ENCODE assay signal across 15 cellular contexts in the genomic region with DNA sequence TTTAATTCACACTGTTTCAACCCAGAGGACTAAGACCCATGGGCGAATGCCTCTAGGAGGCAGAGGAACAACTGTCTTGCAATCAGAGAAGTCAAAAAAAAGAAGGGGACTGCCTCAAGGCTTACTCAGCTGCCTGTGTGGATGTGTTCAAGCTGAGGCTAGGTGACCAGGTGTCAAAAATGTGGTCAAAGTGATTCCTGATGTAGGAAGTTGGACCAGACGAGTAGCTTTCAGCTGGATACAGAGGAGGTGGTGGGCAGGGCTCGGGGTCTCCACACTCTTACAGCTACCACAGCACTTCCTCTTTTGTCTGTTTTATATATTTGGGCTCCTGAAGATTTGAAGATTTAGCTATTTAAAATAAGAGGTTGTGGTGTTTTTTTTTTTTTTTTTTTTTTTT. TPM values are rescaled to one million over a fixed set of nuclear protein-coding genes. Genes with fewer than 3 reads are reported as not detected.
DNase-seq lines count a peak whose midpoint lies in the region; ATAC-seq and TF ChIP-seq lines count a peak whose summit lies in the region.
"Had no signal": no experiment of that assay in that cellular context is flagged by ENCODE, and none has a peak within 500 bp of the region (broad histone marks: within the 10 kb centered on the region; RNA-seq: fewer than 3 reads in every experiment).

No MANE protein-coding gene starts in this region.

- peak; percentile 29 for DNase-seq in activated CD4-positive, alpha-beta T cell treated with anti-CD3 and anti-CD28 coated beads for 48 hours
- DNase-seq in activated CD4-positive, alpha-beta T cell treated with anti-CD3 and anti-CD28 coated beads for 1 hour = no peak
- peak; percentile 18 for DNase-seq in activated naive CD8-positive, alpha-beta T cell treated with anti-CD3 and anti-CD28 coated beads for 36 hours
- peak in 1 of 2 donors; percentile 80 for DNase-seq in stimulated activated effector memory CD8-positive, alpha-beta T cell treated with anti-CD3 and anti-CD28 coated beads, Interleukin-12 subunit alpha, Interleukin-12 subunit beta, amount 100 ng/mL, for 72 hours (ENCODE audit: low spot score in 2 of 2)
- DNase-seq in NCI-H187 (lab: John Stamatoyannopoulos, UW) (no peak), DMS79 (lab: John Stamatoyannopoulos, UW) (no peak), HCEC 1CT (no peak)
- DNase-seq: adrenal gland, DMS 273 treated with DMSO at 0.1 percent for 48 hours, gastrocnemius medialis, mammary epithelial cell, NCI-H1694, NCI-H524 treated with DMSO at 0.1 percent for 48 hours had no signal

- H3K36me3 Mint-ChIP-seq in activated naive CD8-positive, alpha-beta T cell treated with anti-CD3 and anti-CD28 coated beads for 36 hours = no peaks in the 10 kb centered on the region
- H3K36me3 Mint-ChIP-seq in stimulated activated effector memory CD8-positive, alpha-beta T cell treated with anti-CD3 and anti-CD28 coated beads, Interleukin-12 subunit alpha, Interleukin-12 subunit beta, amount 100 ng/mL, for 72 hours = peaks cover 13% of the 10 kb centered on the region

- H3K36me3 ChIP-seq in Loucy (ENCODE audit: insufficient read depth, low read length) = no peaks in the 10 kb centered on the region
- H3K36me3 ChIP-seq: adrenal gland, gastrocnemius medialis had no signal

- H3K4me3 Mint-ChIP-seq in activated naive CD8-positive, alpha-beta T cell treated with anti-CD3 and anti-CD28 coated beads for 36 hours = no peak overlapping the region
- peak overlapping the region; percentile 69 for H3K4me3 Mint-ChIP-seq in stimulated activated effector memory CD8-positive, alpha-beta T cell treated with anti-CD3 and anti-CD28 coated beads, Interleukin-12 subunit alpha, Interleukin-12 subunit beta, amount 100 ng/mL, for 72 hours

- H3K4me1 Mint-ChIP-seq in activated naive CD8-positive, alpha-beta T cell treated with anti-CD3 and anti-CD28 coated beads for 36 hours = peaks cover 19% of the 10 kb centered on the region
- H3K4me1 Mint-ChIP-seq in stimulated activated effector memory CD8-positive, alpha-beta T cell treated with anti-CD3 and anti-CD28 coated beads, Interleukin-12 subunit alpha, Interleukin-12 subunit beta, amount 100 ng/mL, for 72 hours = peaks cover 56% of the 10 kb centered on the region

- no peak overlapping the region for H3K9ac ChIP-seq in Loucy (ENCODE audit: low read depth, low read length, poor library complexity, severe bottlenecking)

- no peaks in the 10 kb centered on the region for H3K27me3 Mint-ChIP-seq in activated naive CD8-positive, alpha-beta T cell treated with anti-CD3 and anti-CD28 coated beads for 36 hours

- H3K9me3 ChIP-seq in Loucy (ENCODE audit: insufficient read depth, low read depth, low read length) = no peaks in the 10 kb centered on the region
- H3K9me3 ChIP-seq: adrenal gland, gastrocnemius medialis had no signal

- H3K4me2 ChIP-seq in Loucy (ENCODE audit: low read depth, low read length, poor library complexity, severe bottlenecking) = no peak overlapping the region

- peaks cover 18% of the 10 kb centered on the region for H3K4me1 ChIP-seq in Loucy (ENCODE audit: insufficient read depth, low read length, poor library complexity, severe bottlenecking)
- H3K4me1 ChIP-seq: gastrocnemius medialis had no signal

- H3K9me3 Mint-ChIP-seq in activated naive CD8-positive, alpha-beta T cell treated with anti-CD3 and anti-CD28 coated beads for 36 hours = no peaks in the 10 kb centered on the region
- no peaks in the 10 kb centered on the region for H3K9me3 Mint-ChIP-seq in stimulated activated effector memory CD8-positive, alpha-beta T cell treated with anti-CD3 and anti-CD28 coated beads, Interleukin-12 subunit alpha, Interleukin-12 subunit beta, amount 100 ng/mL, for 72 hours

- H3F3A ChIP-seq in Loucy (ENCODE audit: low read depth) = no peaks in the 10 kb centered on the region

- no peaks in the 10 kb centered on the region for H3K79me2 ChIP-seq in Loucy (ENCODE audit: insufficient read depth, low read length)

- H3K27ac Mint-ChIP-seq in activated naive CD8-positive, alpha-beta T cell treated with anti-CD3 and anti-CD28 coated beads for 36 hours = peak overlapping the region; percentile 72
- H3K27ac Mint-ChIP-seq in stimulated activated effector memory CD8-positive, alpha-beta T cell treated with anti-CD3 and anti-CD28 coated beads, Interleukin-12 subunit alpha, Interleukin-12 subunit beta, amount 100 ng/mL, for 72 hours = peak overlapping the region; percentile 99

- no peak for TF ChIP-seq CTCF in Loucy (conservative IDR thresholded peaks at IDR 0.05; ENCODE audit: low read length)

- no peaks in the 10 kb centered on the region for H3K9me2 ChIP-seq in Loucy (replicated peaks; ENCODE audit: low read depth, low read length)

- no peaks in the 10 kb centered on the region for H4K20me1 ChIP-seq in Loucy (ENCODE audit: insufficient read depth, low read length, poor library complexity, severe bottlenecking)

- peak overlapping the region; percentile 80 for H2AFZ ChIP-seq in Loucy (ENCODE audit: low read length)

- H3K27me3 ChIP-seq in Loucy (ENCODE audit: insufficient read depth, low read length, poor library complexity, severe bottlenecking) = no peaks in the 10 kb centered on the region
- H3K27me3 ChIP-seq: adrenal gland, gastrocnemius medialis had no signal

- no peak overlapping the region for H3K4me3 ChIP-seq in Loucy (ENCODE audit: low read length, poor library complexity, severe bottlenecking)
- H3K4me3 ChIP-seq: adrenal gland, gastrocnemius medialis, skin epidermis had no signal

- peak; percentile 76 for ATAC-seq in stimulated activated effector memory CD8-positive, alpha-beta T cell treated with anti-CD3 and anti-CD28 coated beads, Interleukin-12 subunit alpha, Interleukin-12 subunit beta, amount 100 ng/mL, for 72 hours
- ATAC-seq: gastrocnemius medialis had no signal

RNA-seq across cellular contexts. Expression of a gene that starts 58.6 kb away (rescaled TPM):
- 100 to 1,000 TPM; 292 to 294 TPM for total RNA-seq in activated naive CD8-positive, alpha-beta T cell treated with anti-CD3 and anti-CD28 coated beads for 36 hours

Comparison
In these comparisons a context has a peak if more than half of its experiments do, and no peak if none do; other contexts are left out.
1. DNase-seq: peak in activated CD4-positive, alpha-beta T cell treated with anti-CD3 and anti-CD28 coated beads for 48 hours (single experiment) and activated naive CD8-positive, alpha-beta T cell treated with anti-CD3 and anti-CD28 coated beads for 36 hours (single experiment); none in activated CD4-positive, alpha-beta T cell treated with anti-CD3 and anti-CD28 coated beads for 1 hour (single experiment), NCI-H187 (0 of 2), DMS79 (single experiment) and HCEC 1CT (single experiment).